Comparison of ENCODE assay signal across 9 cellular contexts in genomic region chr4:20422398-20422797, GRCh38.
DNase-seq lines count a peak whose midpoint lies in the region; ATAC-seq and TF ChIP-seq lines count a peak whose summit lies in the region.
"Had no signal": no experiment of that assay in that cellular context is flagged by ENCODE, and none has a peak within 500 bp of the region (broad histone marks: within the 10 kb centered on the region; RNA-seq: fewer than 3 reads in every experiment).

No MANE protein-coding gene starts in this region.

- H3K9me3 ChIP-seq in heart right ventricle: no peaks in the 10 kb centered on the region
- no peaks in the 10 kb centered on the region for H3K9me3 ChIP-seq in spleen

- TF ChIP-seq CTCF in heart right ventricle (IDR thresholded peaks at IDR 0.05) (peak in 8 of 9 donors; percentile 12 to 60 (median 43)), spleen (IDR thresholded peaks at IDR 0.05 in 8 of 11, conservative IDR thresholded peaks at IDR 0.05 in 3 of 11) (peak in 7 of 11 experiments; percentile 12 to 37 (median 35))

- H3K27ac Mint-ChIP-seq in activated T-helper 1 cell treated with anti-CD3 and anti-CD28 coated beads, Interleukin-12 subunit alpha, Interleukin-12 subunit beta, Interleukin-2, Interleukin-4 antibody, amounts not matched to agents 30 ng/mL and 10 ng/mL and 1 ng/mL, durations not matched to agents 14 hours and 24 hours and 36 hours: no peak overlapping the region

- H3K4me1 ChIP-seq in heart right ventricle (peaks cover 0 to 11% (median 0%) of the 10 kb centered on the region in 9 donors), spleen (peaks cover 0 to 20% (median 8%) of the 10 kb centered on the region in 6 donors)

- H3K4me1 Mint-ChIP-seq in activated T-helper 1 cell treated with anti-CD3 and anti-CD28 coated beads, Interleukin-12 subunit alpha, Interleukin-12 subunit beta, Interleukin-2, Interleukin-4 antibody, amounts not matched to agents 30 ng/mL and 10 ng/mL and 1 ng/mL, durations not matched to agents 14 hours and 24 hours and 36 hours (ENCODE audit: low read depth): peaks cover 5% of the 10 kb centered on the region

- peak; percentile 72 for ATAC-seq in GM19468 (IDR thresholded peaks at IDR 0.05; ENCODE audit: extremely low read depth, unreplicated experiment)
- peak; percentile 75 for ATAC-seq in HG03432 (IDR thresholded peaks at IDR 0.05; ENCODE audit: unreplicated experiment)
- ATAC-seq in heart right ventricle: peak in 4 of 8 donors; percentile 33 to 83 (median 62)

- H3K4me3 ChIP-seq in heart right ventricle (no peak overlapping the region), spleen (no peak overlapping the region)

- H3K9me3 Mint-ChIP-seq in activated T-helper 1 cell treated with anti-CD3 and anti-CD28 coated beads, Interleukin-12 subunit alpha, Interleukin-12 subunit beta, Interleukin-2, Interleukin-4 antibody, amounts not matched to agents 30 ng/mL and 10 ng/mL and 1 ng/mL, durations not matched to agents 14 hours and 24 hours and 36 hours: no peaks in the 10 kb centered on the region
- H3K9me3 Mint-ChIP-seq: activated T-cell treated with anti-CD3 and anti-CD28 coated beads, Interleukin-2, amount 50 U/mL, for 4 hours had no signal

- intact Hi-C loops in heart right ventricle (cut with DNase I) (loop anchor here in 7 of 10 donors (2.0 to 10.0 kb wide), 7 partner anchors 118 to 265 kb away; no protein-coding TSS in a partner anchor), spleen (cut with DNase I; ENCODE audit: low total_unique reads) (loop anchor here (10.0 kb wide), 1 partner anchor 262 kb away; no protein-coding TSS in a partner anchor)
- intact Hi-C loops in activated T-helper 1 cell treated with anti-CD3 and anti-CD28 coated beads, Interleukin-12 subunit alpha, Interleukin-12 subunit beta, Interleukin-2, Interleukin-4 antibody, amounts not matched to agents 30 ng/mL and 10 ng/mL and 1 ng/mL, durations not matched to agents 14 hours and 24 hours and 36 hours (cut with micrococcal nuclease): no loop called here

- H3K27ac ChIP-seq in heart right ventricle (no peak overlapping the region), spleen (no peak overlapping the region)

- peak; percentile 48 for DNase-seq in EL
- peak; percentile 59 for DNase-seq in NCI-H748 treated with DMSO at 0.1 percent for 48 hours (lab: John Stamatoyannopoulos, UW)
- peak; percentile 31 to 34 for DNase-seq in activated T-cell treated with anti-CD3 and anti-CD28 coated beads, Interleukin-2, amount 50 U/mL, for 48 hours
- DNase-seq in heart right ventricle: peak in 1 of 2 donors; percentile 8
- no peak for DNase-seq in spleen
- DNase-seq in activated T-helper 1 cell treated with anti-CD3 and anti-CD28 coated beads, Interleukin-12 subunit alpha, Interleukin-12 subunit beta, Interleukin-2, Interleukin-4 antibody, amounts not matched to agents 30 ng/mL and 10 ng/mL and 1 ng/mL, durations not matched to agents 14 hours and 24 hours and 36 hours (ENCODE audit: low spot score): no peak
- DNase-seq: activated T-cell treated with anti-CD3 and anti-CD28 coated beads, Interleukin-2, amount 50 U/mL, for 4 hours had no signal

- H3K36me3 ChIP-seq in heart right ventricle: no peaks in the 10 kb centered on the region
- H3K36me3 ChIP-seq in spleen: no peaks in the 10 kb centered on the region

- H3K4me3 Mint-ChIP-seq in activated T-helper 1 cell treated with anti-CD3 and anti-CD28 coated beads, Interleukin-12 subunit alpha, Interleukin-12 subunit beta, Interleukin-2, Interleukin-4 antibody, amounts not matched to agents 30 ng/mL and 10 ng/mL and 1 ng/mL, durations not matched to agents 14 hours and 24 hours and 36 hours: no peak overlapping the region
- H3K4me3 Mint-ChIP-seq: activated T-cell treated with anti-CD3 and anti-CD28 coated beads, Interleukin-2, amount 50 U/mL, for 4 hours had no signal

- H3K27me3 Mint-ChIP-seq in activated T-helper 1 cell treated with anti-CD3 and anti-CD28 coated beads, Interleukin-12 subunit alpha, Interleukin-12 subunit beta, Interleukin-2, Interleukin-4 antibody, amounts not matched to agents 30 ng/mL and 10 ng/mL and 1 ng/mL, durations not matched to agents 14 hours and 24 hours and 36 hours (ENCODE audit: insufficient read depth): peaks cover 4% of the 10 kb centered on the region

- no peak for TF ChIP-seq POLR2A in spleen (IDR thresholded peaks at IDR 0.05)

- H3K27me3 ChIP-seq in heart right ventricle (no peaks in the 10 kb centered on the region), spleen (replicated peaks in 1 of 7) (no peaks in the 10 kb centered on the region)

- no peaks in the 10 kb centered on the region for H3K36me3 Mint-ChIP-seq in activated T-helper 1 cell treated with anti-CD3 and anti-CD28 coated beads, Interleukin-12 subunit alpha, Interleukin-12 subunit beta, Interleukin-2, Interleukin-4 antibody, amounts not matched to agents 30 ng/mL and 10 ng/mL and 1 ng/mL, durations not matched to agents 14 hours and 24 hours and 36 hours (ENCODE audit: low read depth)

- WGBS in heart right ventricle, 2 donors: 17 to 22% methylated on average over 2 of the region's 2 CpGs
- WGBS in spleen, 5 donors: 18 to 38% (median 26%) methylated on average over 2 of the region's 2 CpGs

Comparison
In these comparisons a context has a peak if more than half of its experiments do, and no peak if none do; other contexts are left out.
1. DNase-seq: peak in EL (single experiment), NCI-H748 treated with DMSO at 0.1 percent for 48 hours (single experiment) and activated T-cell treated with anti-CD3 and anti-CD28 coated beads, Interleukin-2, amount 50 U/mL, for 48 hours (2 of 2); none in spleen (single experiment) and activated T-helper 1 cell treated with anti-CD3 and anti-CD28 coated beads, Interleukin-12 subunit alpha, Interleukin-12 subunit beta, Interleukin-2, Interleukin-4 antibody, amounts not matched to agents 30 ng/mL and 10 ng/mL and 1 ng/mL, durations not matched to agents 14 hours and 24 hours and 36 hours (single experiment).